8 cellular contexts compared by ENCODE assay signal in the genomic region with DNA sequence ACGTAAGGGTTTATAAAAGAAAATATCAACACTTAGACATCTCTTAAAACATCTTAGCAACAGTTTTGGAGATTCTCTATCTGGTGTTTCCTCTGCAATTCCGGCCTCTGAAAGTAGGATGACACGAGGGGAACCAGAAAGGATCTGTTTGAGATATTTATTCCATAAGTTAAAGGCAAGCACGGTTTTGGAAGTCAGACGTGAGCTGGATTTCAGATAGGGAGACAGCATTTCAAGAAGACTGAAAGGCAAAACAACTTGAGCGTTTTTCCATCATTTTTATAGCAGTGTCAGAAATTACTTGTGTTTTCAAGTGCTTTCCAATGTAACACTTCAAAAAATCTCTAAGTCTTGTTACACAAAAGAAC. TPM values are rescaled to one million over a fixed set of nuclear protein-coding genes. Genes with fewer than 3 reads are reported as not detected.
DNase-seq lines count a peak whose midpoint lies in the region; ATAC-seq, FAIRE-seq and TF ChIP-seq lines count a peak whose summit lies in the region.

No MANE protein-coding gene starts in this region.

- H3K4me1 ChIP-seq in kidney (ENCODE audit: control insufficient read depth in 1 of 2, insufficient read depth in 1 of 2, low read depth in 1 of 2, low read length in 2 of 2) (peaks cover 0 to 4% of the 10 kb centered on the region in 2 donors), transverse colon (peaks cover 0 to 22% (median 7%) of the 10 kb centered on the region in 4 donors)

- H3K4me3 ChIP-seq in kidney (ENCODE audit: low read length in 2 of 2) (peak overlapping the region; percentile 41 to 64), transverse colon (peak overlapping the region in 3 of 4 donors; percentile 9 to 60 (median 37))

- no peak for TF ChIP-seq POLR2A in transverse colon (IDR thresholded peaks at IDR 0.05)

- H3K9me3 ChIP-seq in kidney (ENCODE audit: control insufficient read depth in 1 of 2, low read length in 2 of 2) (no peaks in the 10 kb centered on the region), transverse colon (no peaks in the 10 kb centered on the region)

- peak overlapping the region in 1 of 2 donors; percentile 20 for H3K9ac ChIP-seq in kidney (ENCODE audit: low read length in 2 of 2)

- peaks cover 14% of the 10 kb centered on the region for H3K36me3 Mint-ChIP-seq in stimulated activated naive CD8-positive, alpha-beta T cell treated with anti-CD3 and anti-CD28 coated beads, Interleukin-15, Interleukin-2, amounts not matched to agents 100 ng/mL and 50 ng/mL, for 24 hours (ENCODE audit: low read depth)
- H3K36me3 Mint-ChIP-seq in activated naive CD8-positive, alpha-beta T cell = no peaks in the 10 kb centered on the region

- peaks cover 54% of the 10 kb centered on the region for H3K4me1 Mint-ChIP-seq in stimulated activated naive CD8-positive, alpha-beta T cell treated with anti-CD3 and anti-CD28 coated beads, Interleukin-15, Interleukin-2, amounts not matched to agents 100 ng/mL and 50 ng/mL, for 24 hours (ENCODE audit: low read depth)
- H3K4me1 Mint-ChIP-seq in activated naive CD8-positive, alpha-beta T cell (ENCODE audit: low read depth) = peaks cover 39% of the 10 kb centered on the region

- H3K27me3 ChIP-seq in transverse colon = no peaks in the 10 kb centered on the region

- in situ Hi-C loops in transverse colon (cut with MboI; ENCODE audit: low pct_ligation_motif_present in 1 of 4, low pct_unique_long_range_greater_than_20kb in 1 of 4, low sequenced_read_pairs in 3 of 4) = loop anchor here in 1 of 4 donors (25.0 kb wide), 1 partner anchor 1200 kb away; no protein-coding TSS in a partner anchor

- intact Hi-C loops in kidney (cut with DNase I) (no loop called here), transverse colon (cut with DNase I; ENCODE audit: low total_unique reads) (no loop called here)

- ATAC-seq in stimulated activated naive CD8-positive, alpha-beta T cell treated with anti-CD3 and anti-CD28 coated beads, Interleukin-15, Interleukin-2, amounts not matched to agents 100 U/mL and 50 U/mL, for 24 hours = no peak
- no peak for ATAC-seq in HG03442 (IDR thresholded peaks at IDR 0.05; ENCODE audit: unreplicated experiment)
- no peak for ATAC-seq in HG02588 (IDR thresholded peaks at IDR 0.05; ENCODE audit: unreplicated experiment)
- ATAC-seq in GM18907 (IDR thresholded peaks at IDR 0.05; ENCODE audit: unreplicated experiment) = no peak

- no peak for FAIRE-seq in kidney (lab: Jason Lieb, UNC)

- no peaks in the 10 kb centered on the region for H3K36me3 ChIP-seq in kidney (ENCODE audit: control insufficient read depth in 1 of 2, insufficient read depth in 2 of 2, low read length in 2 of 2)
- H3K36me3 ChIP-seq in transverse colon = no peaks in the 10 kb centered on the region

- peaks cover 13% of the 10 kb centered on the region for H3K27me3 Mint-ChIP-seq in stimulated activated naive CD8-positive, alpha-beta T cell treated with anti-CD3 and anti-CD28 coated beads, Interleukin-15, Interleukin-2, amounts not matched to agents 100 ng/mL and 50 ng/mL, for 24 hours
- H3K27me3 Mint-ChIP-seq in activated naive CD8-positive, alpha-beta T cell = no peaks in the 10 kb centered on the region

- no peak for TF ChIP-seq CTCF in kidney (IDR thresholded peaks at IDR 0.05; ENCODE audit: borderline replicate concordance, extremely low read depth, insufficient read depth)
- TF ChIP-seq CTCF in transverse colon (IDR thresholded peaks at IDR 0.05) = peak in 2 of 5 experiments; percentile 9

- no peak for DNase-seq in stimulated activated naive CD8-positive, alpha-beta T cell treated with anti-CD3 and anti-CD28 coated beads, Interleukin-15, Interleukin-2, amounts not matched to agents 100 U/mL and 50 U/mL, for 24 hours
- DNase-seq in kidney = no peak
- no peak for DNase-seq in transverse colon

- WGBS in transverse colon (ENCODE audit: low coverage in 1 of 2), 2 donors = 0 to 11% methylated on average over 6 of the region's 6 CpGs

- peak overlapping the region; percentile 86 for H3K27ac Mint-ChIP-seq in stimulated activated naive CD8-positive, alpha-beta T cell treated with anti-CD3 and anti-CD28 coated beads, Interleukin-15, Interleukin-2, amounts not matched to agents 100 ng/mL and 50 ng/mL, for 24 hours
- peak overlapping the region; percentile 88 for H3K27ac Mint-ChIP-seq in activated naive CD8-positive, alpha-beta T cell

- peak overlapping the region; percentile 92 for H3K4me3 Mint-ChIP-seq in stimulated activated naive CD8-positive, alpha-beta T cell treated with anti-CD3 and anti-CD28 coated beads, Interleukin-15, Interleukin-2, amounts not matched to agents 100 ng/mL and 50 ng/mL, for 24 hours
- peak overlapping the region; percentile 95 for H3K4me3 Mint-ChIP-seq in activated naive CD8-positive, alpha-beta T cell

- H3K27ac ChIP-seq in kidney (ENCODE audit: low read depth in 2 of 2, low read length in 2 of 2) (no peak overlapping the region), transverse colon (peak overlapping the region; percentile 56 to 78 (median 65))

- no peak for TF ChIP-seq EP300 in transverse colon (IDR thresholded peaks at IDR 0.05; ENCODE audit: low read depth)

- H3K9me3 Mint-ChIP-seq in stimulated activated naive CD8-positive, alpha-beta T cell treated with anti-CD3 and anti-CD28 coated beads, Interleukin-15, Interleukin-2, amounts not matched to agents 100 ng/mL and 50 ng/mL, for 24 hours = no peaks in the 10 kb centered on the region
- H3K9me3 Mint-ChIP-seq in activated naive CD8-positive, alpha-beta T cell (ENCODE audit: low read depth) = no peaks in the 10 kb centered on the region

RNA-seq across cellular contexts. Expression of gene BTN3A2, which starts 52.9 kb away (rescaled TPM):
- total RNA-seq in kidney (21.5 TPM), transverse colon (10 to 100 TPM in 2 of 4 donors, 1 to 10 TPM in 2; 4.5 to 39.1 (median 18.7) TPM)
- 26.0 TPM for polyA plus RNA-seq in kidney (ENCODE audit: insufficient read depth, low read depth, low replicate concordance)

Comparison
In these comparisons a context has a peak if more than half of its experiments do, and no peak if none do; other contexts are left out.
1. H3K27ac ChIP-seq: peak in transverse colon (4 of 4); none in kidney (0 of 2).